In genomic region chr21:33231526-33231925, GRCh38 we compare ENCODE assay signal across 1 cellular context.
TF ChIP-seq lines count a peak whose summit lies in the region.

No MANE protein-coding gene starts in this region.

TF ChIP-seq in K562, 482 proteins besides CTCF, POLR2A, EP300 and RAD21 (continued from another document):
- TF ChIP-seq ZBTB40 (IDR thresholded peaks at IDR 0.05) (no peak), ZBTB40 (CRISPR knock-in tag; IDR thresholded peaks at IDR 0.05) (no peak), NFATC3 (IDR thresholded peaks at IDR 0.05) (no peak), MTA1 (IDR thresholded peaks at IDR 0.05; ENCODE audit: borderline replicate concordance) (no peak), BRD4 (IDR thresholded peaks at IDR 0.05) (no peak), DEAF1 (CRISPR knock-in tag; IDR thresholded peaks at IDR 0.05) (no peak), FOXK2 (conservative IDR thresholded peaks at IDR 0.05 in 1 of 2, IDR thresholded peaks at IDR 0.05 in 1 of 2; ENCODE audit: low read depth in 2 of 2) (no peak), HMG20A (CRISPR knock-in tag; conservative IDR thresholded peaks at IDR 0.05) (no peak), XRCC4 (IDR thresholded peaks at IDR 0.05; ENCODE audit: extremely low read depth, insufficient read depth, insufficient read length) (no peak), LCOR (CRISPR knock-in tag; IDR thresholded peaks at IDR 0.05) (no peak), CREBBP (IDR thresholded peaks at IDR 0.05; ENCODE audit: low read depth, low read length) (no peak), HINFP (tag; conservative IDR thresholded peaks at IDR 0.05; ENCODE audit: low read depth) (no peak), HMBOX1 (IDR thresholded peaks at IDR 0.05) (no peak)
